ENCODE assay signal across 10 cellular contexts in the genomic region with DNA sequence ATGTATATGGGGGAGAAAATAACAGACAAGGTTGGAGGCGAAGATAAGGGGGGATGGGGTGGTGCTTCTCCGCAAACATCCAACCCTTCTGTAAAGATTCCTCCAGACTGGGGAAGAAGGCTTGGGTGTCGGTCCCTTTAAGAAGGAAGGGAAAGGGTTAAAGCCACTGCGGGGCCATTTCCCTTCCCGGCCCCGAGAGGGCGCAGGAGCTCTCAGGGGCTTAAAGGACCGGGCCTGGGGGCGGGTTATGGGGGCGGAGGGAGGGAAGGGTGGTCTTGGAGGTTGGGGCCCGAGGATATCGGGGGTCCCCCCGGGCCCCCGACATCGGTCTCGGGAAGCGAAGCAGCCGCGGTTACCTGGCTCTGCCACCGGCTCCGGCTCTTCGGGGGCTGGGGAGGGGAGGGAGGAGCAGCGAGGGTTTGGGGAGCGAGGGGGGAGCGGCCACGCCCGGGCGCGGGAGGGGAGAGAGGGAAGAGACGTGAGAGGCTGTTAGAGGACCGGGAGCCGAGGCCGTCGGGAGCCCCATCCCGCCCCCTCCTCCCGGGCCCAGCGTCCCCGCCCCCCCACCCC. TPM values are rescaled to one million over a fixed set of nuclear protein-coding genes. Genes with fewer than 3 reads are reported as not detected.
DNase-seq lines count a peak whose midpoint lies in the region; ATAC-seq, FAIRE-seq and TF ChIP-seq lines count a peak whose summit lies in the region.
"Had no signal": no experiment of that assay in that cellular context is flagged by ENCODE, and none has a peak within 500 bp of the region (broad histone marks: within the 10 kb centered on the region; RNA-seq: fewer than 3 reads in every experiment).

No MANE protein-coding gene starts in this region.

- no peaks in the 10 kb centered on the region for H3K79me2 ChIP-seq in OCI-LY1 (ENCODE audit: insufficient read depth, low read length)

- no peaks in the 10 kb centered on the region for H3K9me3 Mint-ChIP-seq in HFFc6
- H3K9me3 Mint-ChIP-seq in stimulated activated naive CD8-positive, alpha-beta T cell treated with anti-CD3 and anti-CD28 coated beads, Interleukin-15, amount 100 ng/mL, for 72 hours, result no peaks in the 10 kb centered on the region

- no peak overlapping the region for H3K27ac ChIP-seq in OCI-LY1 (ENCODE audit: low read depth, low read length, poor library complexity, severe bottlenecking)
- H3K27ac ChIP-seq: neutrophil had no signal

- TF ChIP-seq CTCF in HFFc6 (IDR thresholded peaks at IDR 0.05) (peak; percentile 71), OCI-LY1 (IDR thresholded peaks at IDR 0.05; ENCODE audit: low read length) (peak; percentile 76)

- no peaks in the 10 kb centered on the region for H4K20me1 ChIP-seq in OCI-LY1 (ENCODE audit: insufficient read depth, low read length)

- H3K4me3 Mint-ChIP-seq in HFFc6, result no peak overlapping the region
- peak overlapping the region in 1 of 2 donors; percentile 33 for H3K4me3 Mint-ChIP-seq in stimulated activated naive CD8-positive, alpha-beta T cell treated with anti-CD3 and anti-CD28 coated beads, Interleukin-15, amount 100 ng/mL, for 72 hours

- no peak for FAIRE-seq in GM12892 (lab: Jason Lieb, UNC)

- no peaks in the 10 kb centered on the region for H3K9me2 ChIP-seq in OCI-LY1 (ENCODE audit: low read depth, low read length)

- H2AFZ ChIP-seq in OCI-LY1 (ENCODE audit: low read length), result no peak overlapping the region

- DNase-seq in D341Med (ENCODE audit: low spot score) (peak; percentile 85), HFFc6 (no peak), erythroblast (lab: John Stamatoyannopoulos, UW) (peak; percentile 55 to 76), left lobe of liver (ENCODE audit: low spot score) (no peak), GM12892 (ENCODE audit: insufficient read length) (no peak)
- no peak for DNase-seq in stimulated activated naive CD8-positive, alpha-beta T cell treated with anti-CD3 and anti-CD28 coated beads, Interleukin-15, amount 100 ng/mL, for 72 hours

- H3K4me2 ChIP-seq in OCI-LY1 (ENCODE audit: low read length), result peak overlapping the region; percentile 55

- H3K27ac Mint-ChIP-seq in HFFc6, result no peak overlapping the region
- no peak overlapping the region for H3K27ac Mint-ChIP-seq in stimulated activated naive CD8-positive, alpha-beta T cell treated with anti-CD3 and anti-CD28 coated beads, Interleukin-15, amount 100 ng/mL, for 72 hours

- H3K4me1 ChIP-seq in OCI-LY1 (ENCODE audit: insufficient read depth, low read length, severe bottlenecking), result peaks cover 4% of the 10 kb centered on the region

- H3K36me3 Mint-ChIP-seq in HFFc6 (ENCODE audit: low read depth), result no peaks in the 10 kb centered on the region

- H3K9ac ChIP-seq in OCI-LY1 (ENCODE audit: low read length), result no peak overlapping the region

- H3F3A ChIP-seq in OCI-LY1 (ENCODE audit: insufficient read depth, low read length), result no peaks in the 10 kb centered on the region

- H3K4me1 Mint-ChIP-seq in HFFc6 (ENCODE audit: low read depth), result peaks cover 9% of the 10 kb centered on the region
- peaks cover 11% of the 10 kb centered on the region for H3K4me1 Mint-ChIP-seq in stimulated activated naive CD8-positive, alpha-beta T cell treated with anti-CD3 and anti-CD28 coated beads, Interleukin-15, amount 100 ng/mL, for 72 hours

- H3K9me3 ChIP-seq in OCI-LY1 (ENCODE audit: low read length), result no peaks in the 10 kb centered on the region
- H3K9me3 ChIP-seq: neutrophil had no signal

- ATAC-seq in stimulated activated naive CD8-positive, alpha-beta T cell treated with anti-CD3 and anti-CD28 coated beads, Interleukin-15, amount 100 ng/mL, for 72 hours, result peak; percentile 25
- ATAC-seq in HG03460 (IDR thresholded peaks at IDR 0.05; ENCODE audit: unreplicated experiment) (no peak), left lobe of liver (no peak)

- no peak for TF ChIP-seq POLR2A in erythroblast (IDR thresholded peaks at IDR 0.05; ENCODE audit: low read length)
- TF ChIP-seq POLR2A in GM12892 (IDR thresholded peaks at IDR 0.05; ENCODE audit: low read depth, low read length), result no peak

- H3K36me3 ChIP-seq in OCI-LY1 (ENCODE audit: insufficient read depth, low read length), result no peaks in the 10 kb centered on the region
- H3K36me3 ChIP-seq: neutrophil had no signal

- no peaks in the 10 kb centered on the region for H3K27me3 ChIP-seq in OCI-LY1 (ENCODE audit: insufficient read depth, low read length)

- H3K4me3 ChIP-seq in OCI-LY1 (ENCODE audit: low read depth, low read length, poor library complexity, severe bottlenecking), result peak overlapping the region; percentile 38

- peaks cover 30% of the 10 kb centered on the region for H3K27me3 Mint-ChIP-seq in HFFc6 (ENCODE audit: insufficient read depth)
- peaks cover 87% of the 10 kb centered on the region for H3K27me3 Mint-ChIP-seq in stimulated activated naive CD8-positive, alpha-beta T cell treated with anti-CD3 and anti-CD28 coated beads, Interleukin-15, amount 100 ng/mL, for 72 hours

RNA-seq across cellular contexts. Expression of a gene that starts 2.8 kb away (rescaled TPM):
- total RNA-seq in HFFc6 (2021; fragmentation: NEBNext Ultra II Directional; extraction: Animal tissue kit (Norgen Biotek cat#: 25700)), result 1 to 10 TPM; 4.1 to 8.8 (median 7.3) TPM
- 0.18 TPM for total RNA-seq in left lobe of liver
- polyA plus RNA-seq in GM12892 (2012; ENCODE audit: missing spikeins), result not detected
- total RNA-seq: T-helper 1 cell treated with Interleukin-12 subunit alpha and Interleukin-12 subunit beta and Interleukin-4 antibody, amounts not matched to agents 30 ng/mL and 1 ng/mL, for 36 hours had no signal

RNA-seq across cellular contexts. Expression of a gene that starts 11.4 kb away (rescaled TPM):
- not detected for total RNA-seq in HFFc6 (2021; fragmentation: NEBNext Ultra II Directional; extraction: Animal tissue kit (Norgen Biotek cat#: 25700))
- total RNA-seq in left lobe of liver, result not detected
- polyA plus RNA-seq in GM12892 (2012; ENCODE audit: missing spikeins), result not detected
- total RNA-seq: T-helper 1 cell treated with Interleukin-12 subunit alpha and Interleukin-12 subunit beta and Interleukin-4 antibody, amounts not matched to agents 30 ng/mL and 1 ng/mL, for 36 hours had no signal

RNA-seq across cellular contexts. Expression of a gene that starts 20.2 kb away (rescaled TPM):
- 1 to 10 TPM in 1 of 6 experiments, under 1 TPM in 5; 0.20 to 1.1 (median 0.72) TPM for total RNA-seq in HFFc6 (2021; fragmentation: NEBNext Ultra II Directional; extraction: Animal tissue kit (Norgen Biotek cat#: 25700))
- 0.63 TPM for total RNA-seq in left lobe of liver
- not detected for polyA plus RNA-seq in GM12892 (2012; ENCODE audit: missing spikeins)
- total RNA-seq: T-helper 1 cell treated with Interleukin-12 subunit alpha and Interleukin-12 subunit beta and Interleukin-4 antibody, amounts not matched to agents 30 ng/mL and 1 ng/mL, for 36 hours had no signal

RNA-seq across cellular contexts. Expression of a gene that starts 28.7 kb away (rescaled TPM):
- 10 to 100 TPM; 82.7 to 96.0 (median 91.9) TPM for total RNA-seq in HFFc6 (2021; fragmentation: NEBNext Ultra II Directional; extraction: Animal tissue kit (Norgen Biotek cat#: 25700))
- total RNA-seq in left lobe of liver, result 46.5 TPM
- 30.1 TPM for polyA plus RNA-seq in GM12892 (2012; ENCODE audit: missing spikeins)

RNA-seq across cellular contexts. Expression of a gene that starts 33.9 kb away (rescaled TPM):
- total RNA-seq in HFFc6 (2021; fragmentation: NEBNext Ultra II Directional; extraction: Animal tissue kit (Norgen Biotek cat#: 25700)), result 1 to 10 TPM in 1 of 6 experiments, under 1 TPM in 2, not detected in 3; 0.09 to 1.2 (median 0.38) TPM
- total RNA-seq in left lobe of liver, result 0.20 TPM
- polyA plus RNA-seq in GM12892 (2012; ENCODE audit: missing spikeins), result not detected
- total RNA-seq: T-helper 1 cell treated with Interleukin-12 subunit alpha and Interleukin-12 subunit beta and Interleukin-4 antibody, amounts not matched to agents 30 ng/mL and 1 ng/mL, for 36 hours had no signal

Comparison
In these comparisons a context has a peak if more than half of its experiments do, and no peak if none do; other contexts are left out.
1. DNase-seq: peak in D341Med (single experiment) and erythroblast (2 of 2); none in HFFc6 (single experiment), stimulated activated naive CD8-positive, alpha-beta T cell treated with anti-CD3 and anti-CD28 coated beads, Interleukin-15, amount 100 ng/mL, for 72 hours (0 of 2), left lobe of liver (single experiment) and GM12892 (single experiment).